Comparison of ENCODE assay signal across 1 cellular context in the genomic region with DNA sequence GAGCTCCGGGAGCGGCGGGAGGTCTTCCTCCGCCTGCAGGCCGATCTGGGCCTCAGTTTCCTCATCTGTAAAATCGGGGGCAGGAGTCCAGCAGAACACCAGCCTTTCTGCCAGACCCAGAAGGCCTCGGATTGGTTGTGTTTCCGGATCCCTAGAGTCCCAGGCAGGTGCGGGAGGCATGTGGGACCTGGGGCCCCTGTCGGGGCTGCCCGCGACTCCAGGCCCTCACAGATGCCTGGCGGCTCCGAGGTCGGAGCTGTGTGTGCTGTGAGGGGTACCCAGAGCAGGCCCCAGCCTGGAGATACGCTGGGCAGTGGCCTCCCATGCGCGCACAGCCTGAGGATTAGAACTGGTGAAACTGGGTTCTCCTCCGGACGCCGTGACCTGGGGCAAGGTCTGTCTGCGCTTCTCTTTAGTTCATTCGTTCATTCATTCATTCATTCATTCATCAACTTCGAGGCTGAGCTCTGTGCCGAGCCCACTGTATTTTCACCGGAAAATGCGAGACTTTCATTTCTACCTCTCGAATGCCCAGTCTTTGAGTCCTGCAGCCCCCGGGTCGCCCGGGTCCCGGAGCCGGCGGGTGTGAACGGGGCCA.
TF ChIP-seq lines count a peak whose summit lies in the region.

No MANE protein-coding gene starts in this region.

TF ChIP-seq in K562, 482 proteins besides CTCF, POLR2A, EP300 and RAD21 (continued from another document):
- TF ChIP-seq, protein P1, sequence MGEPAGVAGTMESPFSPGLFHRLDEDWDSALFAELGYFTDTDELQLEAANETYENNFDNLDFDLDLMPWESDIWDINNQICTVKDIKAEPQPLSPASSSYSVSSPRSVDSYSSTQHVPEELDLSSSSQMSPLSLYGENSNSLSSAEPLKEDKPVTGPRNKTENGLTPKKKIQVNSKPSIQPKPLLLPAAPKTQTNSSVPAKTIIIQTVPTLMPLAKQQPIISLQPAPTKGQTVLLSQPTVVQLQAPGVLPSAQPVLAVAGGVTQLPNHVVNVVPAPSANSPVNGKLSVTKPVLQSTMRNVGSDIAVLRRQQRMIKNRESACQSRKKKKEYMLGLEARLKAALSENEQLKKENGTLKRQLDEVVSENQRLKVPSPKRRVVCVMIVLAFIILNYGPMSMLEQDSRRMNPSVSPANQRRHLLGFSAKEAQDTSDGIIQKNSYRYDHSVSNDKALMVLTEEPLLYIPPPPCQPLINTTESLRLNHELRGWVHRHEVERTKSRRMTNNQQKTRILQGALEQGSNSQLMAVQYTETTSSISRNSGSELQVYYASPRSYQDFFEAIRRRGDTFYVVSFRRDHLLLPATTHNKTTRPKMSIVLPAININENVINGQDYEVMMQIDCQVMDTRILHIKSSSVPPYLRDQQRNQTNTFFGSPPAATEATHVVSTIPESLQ (CRISPR knock-in tag; IDR thresholded peaks at IDR 0.05): no peak
- TF ChIP-seq, protein P2, sequence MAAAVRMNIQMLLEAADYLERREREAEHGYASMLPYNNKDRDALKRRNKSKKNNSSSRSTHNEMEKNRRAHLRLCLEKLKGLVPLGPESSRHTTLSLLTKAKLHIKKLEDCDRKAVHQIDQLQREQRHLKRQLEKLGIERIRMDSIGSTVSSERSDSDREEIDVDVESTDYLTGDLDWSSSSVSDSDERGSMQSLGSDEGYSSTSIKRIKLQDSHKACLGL (CRISPR knock-in tag; IDR thresholded peaks at IDR 0.05; ENCODE audit: borderline replicate concordance, poor library complexity, severe bottlenecking): no peak
- no peak for TF ChIP-seq NFYB (IDR thresholded peaks at IDR 0.05; ENCODE audit: extremely low read depth, insufficient read length)
- TF ChIP-seq, protein P3, sequence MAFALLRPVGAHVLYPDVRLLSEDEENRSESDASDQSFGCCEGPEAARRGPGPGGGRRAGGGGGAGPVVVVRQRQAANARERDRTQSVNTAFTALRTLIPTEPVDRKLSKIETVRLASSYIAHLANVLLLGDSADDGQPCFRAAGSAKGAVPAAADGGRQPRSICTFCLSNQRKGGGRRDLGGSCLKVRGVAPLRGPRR (CRISPR knock-in tag; IDR thresholded peaks at IDR 0.05): no peak
- TF ChIP-seq ZNF12 (CRISPR knock-in tag; IDR thresholded peaks at IDR 0.05): no peak
- TF ChIP-seq FOXK2 (conservative IDR thresholded peaks at IDR 0.05 in 1 of 2, IDR thresholded peaks at IDR 0.05 in 1 of 2; ENCODE audit: low read depth in 2 of 2): no peak
- TF ChIP-seq TEAD2 (tag; IDR thresholded peaks at IDR 0.05): no peak
- no peak for TF ChIP-seq SP1 (CRISPR knock-in tag; IDR thresholded peaks at IDR 0.05)
- TF ChIP-seq, protein P4, sequence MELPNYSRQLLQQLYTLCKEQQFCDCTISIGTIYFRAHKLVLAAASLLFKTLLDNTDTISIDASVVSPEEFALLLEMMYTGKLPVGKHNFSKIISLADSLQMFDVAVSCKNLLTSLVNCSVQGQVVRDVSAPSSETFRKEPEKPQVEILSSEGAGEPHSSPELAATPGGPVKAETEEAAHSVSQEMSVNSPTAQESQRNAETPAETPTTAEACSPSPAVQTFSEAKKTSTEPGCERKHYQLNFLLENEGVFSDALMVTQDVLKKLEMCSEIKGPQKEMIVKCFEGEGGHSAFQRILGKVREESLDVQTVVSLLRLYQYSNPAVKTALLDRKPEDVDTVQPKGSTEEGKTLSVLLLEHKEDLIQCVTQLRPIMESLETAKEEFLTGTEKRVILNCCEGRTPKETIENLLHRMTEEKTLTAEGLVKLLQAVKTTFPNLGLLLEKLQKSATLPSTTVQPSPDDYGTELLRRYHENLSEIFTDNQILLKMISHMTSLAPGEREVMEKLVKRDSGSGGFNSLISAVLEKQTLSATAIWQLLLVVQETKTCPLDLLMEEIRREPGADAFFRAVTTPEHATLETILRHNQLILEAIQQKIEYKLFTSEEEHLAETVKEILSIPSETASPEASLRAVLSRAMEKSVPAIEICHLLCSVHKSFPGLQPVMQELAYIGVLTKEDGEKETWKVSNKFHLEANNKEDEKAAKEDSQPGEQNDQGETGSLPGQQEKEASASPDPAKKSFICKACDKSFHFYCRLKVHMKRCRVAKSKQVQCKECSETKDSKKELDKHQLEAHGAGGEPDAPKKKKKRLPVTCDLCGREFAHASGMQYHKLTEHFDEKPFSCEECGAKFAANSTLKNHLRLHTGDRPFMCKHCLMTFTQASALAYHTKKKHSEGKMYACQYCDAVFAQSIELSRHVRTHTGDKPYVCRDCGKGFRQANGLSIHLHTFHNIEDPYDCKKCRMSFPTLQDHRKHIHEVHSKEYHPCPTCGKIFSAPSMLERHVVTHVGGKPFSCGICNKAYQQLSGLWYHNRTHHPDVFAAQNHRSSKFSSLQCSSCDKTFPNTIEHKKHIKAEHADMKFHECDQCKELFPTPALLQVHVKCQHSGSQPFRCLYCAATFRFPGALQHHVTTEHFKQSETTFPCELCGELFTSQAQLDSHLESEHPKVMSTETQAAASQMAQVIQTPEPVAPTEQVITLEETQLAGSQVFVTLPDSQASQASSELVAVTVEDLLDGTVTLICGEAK (IDR thresholded peaks at IDR 0.05): no peak
- TF ChIP-seq, protein P4 (CRISPR knock-in tag; IDR thresholded peaks at IDR 0.05): no peak
- TF ChIP-seq HNRNPL (IDR thresholded peaks at IDR 0.05; ENCODE audit: low read depth, low read length): 0 out of 2 replicates have a peak, but pooled peaks have one; percentile 33
- no peak for TF ChIP-seq ZNF146 (CRISPR knock-in tag; IDR thresholded peaks at IDR 0.05; ENCODE audit: unreplicated experiment)
- TF ChIP-seq ZBTB7A (IDR thresholded peaks at IDR 0.05; ENCODE audit: borderline replicate concordance, control insufficient read depth, low read depth, low read length): 0 out of 2 replicates have a peak, but pooled peaks have one; percentile 32
- no peak for TF ChIP-seq ASH1L (IDR thresholded peaks at IDR 0.05; ENCODE audit: borderline replicate concordance, low read depth, partially characterized antibody)
- no peak for TF ChIP-seq PML (IDR thresholded peaks at IDR 0.05; ENCODE audit: low read length)
- TF ChIP-seq, protein P5, sequence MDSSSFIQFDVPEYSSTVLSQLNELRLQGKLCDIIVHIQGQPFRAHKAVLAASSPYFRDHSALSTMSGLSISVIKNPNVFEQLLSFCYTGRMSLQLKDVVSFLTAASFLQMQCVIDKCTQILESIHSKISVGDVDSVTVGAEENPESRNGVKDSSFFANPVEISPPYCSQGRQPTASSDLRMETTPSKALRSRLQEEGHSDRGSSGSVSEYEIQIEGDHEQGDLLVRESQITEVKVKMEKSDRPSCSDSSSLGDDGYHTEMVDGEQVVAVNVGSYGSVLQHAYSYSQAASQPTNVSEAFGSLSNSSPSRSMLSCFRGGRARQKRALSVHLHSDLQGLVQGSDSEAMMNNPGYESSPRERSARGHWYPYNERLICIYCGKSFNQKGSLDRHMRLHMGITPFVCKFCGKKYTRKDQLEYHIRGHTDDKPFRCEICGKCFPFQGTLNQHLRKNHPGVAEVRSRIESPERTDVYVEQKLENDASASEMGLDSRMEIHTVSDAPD (CRISPR knock-in tag; IDR thresholded peaks at IDR 0.05): no peak
- TF ChIP-seq NR2F6 (CRISPR knock-in tag; IDR thresholded peaks at IDR 0.05): no peak
- TF ChIP-seq NR2C1 (IDR thresholded peaks at IDR 0.05): no peak
- TF ChIP-seq NR2C1 (tag; IDR thresholded peaks at IDR 0.05): no peak
- peak; percentile 99 for TF ChIP-seq ZNF24 (IDR thresholded peaks at IDR 0.05)
- no peak for TF ChIP-seq RHOXF2B (CRISPR knock-in tag; conservative IDR thresholded peaks at IDR 0.05)
- TF ChIP-seq NFATC3 (IDR thresholded peaks at IDR 0.05): no peak
- no peak for TF ChIP-seq DPF2 (IDR thresholded peaks at IDR 0.05)
- TF ChIP-seq FOXA3 (CRISPR knock-in tag; conservative IDR thresholded peaks at IDR 0.05 in 1 of 2, IDR thresholded peaks at IDR 0.05 in 1 of 2): no peak
- TF ChIP-seq KDM4B (IDR thresholded peaks at IDR 0.05; ENCODE audit: borderline replicate concordance in 2 of 2, low read depth in 1 of 2): no peak
- TF ChIP-seq ZNF124 (CRISPR knock-in tag; IDR thresholded peaks at IDR 0.05): no peak
